Comparison of ENCODE assay signal across 18 cellular contexts in genomic region chr9:93431498-93432105, GRCh38. TPM values are rescaled to one million over a fixed set of nuclear protein-coding genes. Genes with fewer than 3 reads are reported as not detected.
DNase-seq lines count a peak whose midpoint lies in the region; ATAC-seq, FAIRE-seq and TF ChIP-seq lines count a peak whose summit lies in the region.
"Had no signal": no experiment of that assay in that cellular context is flagged by ENCODE, and none has a peak within 500 bp of the region (broad histone marks: within the 10 kb centered on the region; RNA-seq: fewer than 3 reads in every experiment).

No MANE protein-coding gene starts in this region.

- no peak overlapping the region for H3K14ac ChIP-seq in neuronal stem cell (ENCODE audit: low read length)

- no peak overlapping the region for H2BK15ac ChIP-seq in neuronal stem cell (ENCODE audit: low read length)

- no peak for TF ChIP-seq CTCF in kidney (IDR thresholded peaks at IDR 0.05; ENCODE audit: borderline replicate concordance, extremely low read depth, insufficient read depth)

- H2AK5ac ChIP-seq in neuronal stem cell (ENCODE audit: low read depth, low read length) = no peak overlapping the region

- no peak overlapping the region for H2BK12ac ChIP-seq in neuronal stem cell (ENCODE audit: low read length)

- no peak overlapping the region for H4K8ac ChIP-seq in neuronal stem cell (ENCODE audit: low read depth, low read length)

- DNase-seq in Ammon's horn (ENCODE audit: low spot score) (peak; percentile 18), NCI-H524 treated with DMSO at 0.1 percent for 48 hours (lab: John Stamatoyannopoulos, UW) (peak; percentile 11), left colon (no peak), neuronal stem cell (ENCODE audit: low spot score) (no peak), hypothalamus (lab: John Stamatoyannopoulos, UW) (no peak), kidney (no peak)
- DNase-seq: DMS153, EL, HFFc6, Kasumi-1, MM.1S, NCI-H1105 treated with DMSO at 0.1 percent for 48 hours, NCI-H187, NCI-H446, NCI-H774, PC-9 had no signal

- H3K4me2 ChIP-seq in neuronal stem cell (ENCODE audit: insufficient read depth, low read length, poor library complexity, severe bottlenecking) = no peak overlapping the region
- H3K4me2 ChIP-seq: PC-9 had no signal

- peak; percentile 33 for ATAC-seq in left colon
- ATAC-seq in HG03520 (IDR thresholded peaks at IDR 0.05; ENCODE audit: unreplicated experiment) = no peak

- H2AFZ ChIP-seq in neuronal stem cell (ENCODE audit: low read length) = peak overlapping the region; percentile 66
- H2AFZ ChIP-seq: PC-9 had no signal

- H3K9ac ChIP-seq in neuronal stem cell (ENCODE audit: low read depth, low read length, poor library complexity) (no peak overlapping the region), kidney (ENCODE audit: low read length in 2 of 2) (no peak overlapping the region)

- no peak overlapping the region for H3K23ac ChIP-seq in neuronal stem cell (ENCODE audit: low read depth, low read length, poor library complexity)

- no peaks in the 10 kb centered on the region for H3K79me1 ChIP-seq in neuronal stem cell (ENCODE audit: low read depth, low read length)

- no peak overlapping the region for H3K18ac ChIP-seq in neuronal stem cell (ENCODE audit: low read length)

- intact Hi-C loops in left colon (cut with DNase I, micrococcal nuclease) (no loop called here), kidney (cut with DNase I) (no loop called here)

- no peaks in the 10 kb centered on the region for H3K27me3 ChIP-seq in neuronal stem cell (ENCODE audit: control insufficient read depth in 3 of 3, insufficient read depth in 3 of 3, low read depth in 1 of 3, low read length in 3 of 3)

- no peak overlapping the region for H4K91ac ChIP-seq in neuronal stem cell (ENCODE audit: low read depth, low read length, poor library complexity)

- no peak overlapping the region for H2BK120ac ChIP-seq in neuronal stem cell (ENCODE audit: low read depth, low read length)

- H3K9me3 ChIP-seq in neuronal stem cell (replicated peaks in 1 of 2; ENCODE audit: control insufficient read depth in 2 of 2, insufficient read depth in 1 of 2, low read depth in 1 of 2, low read length in 2 of 2) (peaks cover 0 to 9% of the 10 kb centered on the region in 2 donors), kidney (ENCODE audit: control insufficient read depth in 1 of 2, low read length in 2 of 2) (no peaks in the 10 kb centered on the region)

- H3K36me3 ChIP-seq in neuronal stem cell (replicated peaks in 1 of 2; ENCODE audit: control insufficient read depth in 2 of 2, insufficient read depth in 2 of 2, low read length in 2 of 2) (no peaks in the 10 kb centered on the region), kidney (ENCODE audit: control insufficient read depth in 1 of 2, insufficient read depth in 2 of 2, low read length in 2 of 2) (no peaks in the 10 kb centered on the region)

- H3K27ac ChIP-seq in neuronal stem cell (replicated peaks; ENCODE audit: low read length) = no peak overlapping the region
- no peak overlapping the region for H3K27ac ChIP-seq in kidney (ENCODE audit: low read depth in 2 of 2, low read length in 2 of 2)
- H3K27ac ChIP-seq: PC-9 had no signal

- no peak overlapping the region for H2BK5ac ChIP-seq in neuronal stem cell (ENCODE audit: low read length)

- H3K4ac ChIP-seq in neuronal stem cell (ENCODE audit: low read length) = no peak overlapping the region

- peaks cover 0 to 4% of the 10 kb centered on the region in 2 donors for H3K4me1 ChIP-seq in neuronal stem cell (ENCODE audit: control insufficient read depth in 2 of 2, insufficient read depth in 1 of 2, low read depth in 1 of 2, low read length in 2 of 2)
- H3K4me1 ChIP-seq in kidney (ENCODE audit: control insufficient read depth in 1 of 2, insufficient read depth in 1 of 2, low read depth in 1 of 2, low read length in 2 of 2) = no peaks in the 10 kb centered on the region

- no peak overlapping the region for H3K4me3 ChIP-seq in neuronal stem cell (ENCODE audit: low read length in 2 of 2)
- H3K4me3 ChIP-seq in kidney (ENCODE audit: low read length in 2 of 2) = no peak overlapping the region
- H3K4me3 ChIP-seq: PC-9 had no signal

- FAIRE-seq in kidney (lab: Jason Lieb, UNC) = no peak
- FAIRE-seq: H54 had no signal

- no CpG with 5 or more reads among the region's 5 CpGs for WGBS in neuronal stem cell (ENCODE audit: extremely low coverage in 2 of 2, insufficient read length in 2 of 2, insufficient replicate concordance in 1 of 2), 2 donors

RNA-seq across cellular contexts. Expression of gene FAM120A, which starts 19.9 kb away (rescaled TPM):
- total RNA-seq in left colon (100 to 1,000 TPM; 179 to 214 TPM), kidney (127 TPM)
- polyA plus RNA-seq in neuronal stem cell (2013, experiment 1 of 2) = 24.0 TPM
- 23.7 TPM for polyA plus RNA-seq in neuronal stem cell (2013, experiment 2 of 2)
- polyA plus RNA-seq in kidney (ENCODE audit: insufficient read depth, low read depth, low replicate concordance) = 43.7 TPM

RNA-seq across cellular contexts. Expression of gene FAM120AOS, which starts 21.8 kb away (rescaled TPM):
- total RNA-seq in left colon (10 to 100 TPM; 65.8 to 93.3 TPM), kidney (53.2 TPM)
- polyA plus RNA-seq in neuronal stem cell (2013, experiment 1 of 2) = 28.8 TPM
- polyA plus RNA-seq in neuronal stem cell (2013, experiment 2 of 2) = 29.5 TPM
- polyA plus RNA-seq in kidney (ENCODE audit: insufficient read depth, low read depth, low replicate concordance) = 38.7 TPM

Comparison
In these comparisons a context has a peak if more than half of its experiments do, and no peak if none do; other contexts are left out.
1. DNase-seq: peak in Ammon's horn (single experiment) and NCI-H524 treated with DMSO at 0.1 percent for 48 hours (single experiment); none in left colon (0 of 2), neuronal stem cell (single experiment), hypothalamus (0 of 51) and kidney (single experiment).